Comparison of ENCODE assay signal across 7 cellular contexts in genomic region chr18:9891515-9891914, GRCh38. TPM values are rescaled to one million over a fixed set of nuclear protein-coding genes. Genes with fewer than 3 reads are reported as not detected.
"Had no signal": no experiment of that assay in that cellular context is flagged by ENCODE, and none has a peak within 500 bp of the region (broad histone marks: within the 10 kb centered on the region; RNA-seq: fewer than 3 reads in every experiment).

No MANE protein-coding gene starts in this region.

RNA-seq across cellular contexts. Expression of gene TXNDC2, which starts 5.7 kb away (rescaled TPM):
- total RNA-seq: activated CD4-positive, alpha-beta T cell treated with anti-CD3 and anti-CD28 coated beads, Interleukin-2, amount 10 ng/mL, durations not matched to agents 24 days and 14 days; activated CD8-positive, alpha-beta memory T cell treated with anti-CD3 and anti-CD28 coated beads, Interleukin-2, amount 10 ng/mL, durations not matched to agents 7 days and 5 days; ascending aorta; cardiac muscle cell; Peyer's patch; SK-MEL-5; T-cell had no signal
- polyA plus RNA-seq: cardiac muscle cell had no signal
